1 cellular context compared by ENCODE assay signal in genomic region chr20:46682063-46682821, GRCh38.
A peak's percentile ranks its signal among the peaks of the same experiment; 100 is the strongest.
TF ChIP-seq lines count a peak whose summit lies in the region.

No MANE protein-coding gene starts in this region.

TF ChIP-seq in K562, 482 proteins besides CTCF, POLR2A, EP300 and RAD21:
- TF ChIP-seq MNT (conservative IDR thresholded peaks at IDR 0.05) (peak; percentile 69 to 70), USF2 (CRISPR knock-in tag; IDR thresholded peaks at IDR 0.05) (peak; percentile 42), MXI1 (IDR thresholded peaks at IDR 0.05; ENCODE audit: low read depth, low read length) (0 out of 2 replicates have a peak, but pooled peaks have one; percentile 48), PATZ1 (CRISPR knock-in tag; IDR thresholded peaks at IDR 0.05; ENCODE audit: borderline replicate concordance) (no peak), BCOR (IDR thresholded peaks at IDR 0.05) (peak; percentile 71; the same call in 1 of the 2 replicates), SIN3A (IDR thresholded peaks at IDR 0.05; ENCODE audit: borderline replicate concordance in 2 of 2, control insufficient read depth in 1 of 2, low read depth in 2 of 2, low read length in 2 of 2) (peak in 1 of 2 experiments; percentile 31; a peak in 1 of 4 replicates), SIRT6 (IDR thresholded peaks at IDR 0.05; ENCODE audit: low read depth, low read length) (no peak), USF1 (CRISPR knock-in tag; IDR thresholded peaks at IDR 0.05) (peak; percentile 44; the same call in 1 of the 2 replicates), ADNP (tag; IDR thresholded peaks at IDR 0.05) (peak; percentile 64; the same call in 1 of the 2 replicates), KDM1A (IDR thresholded peaks at IDR 0.05) (peak in 1 of 2 experiments; percentile 46; a peak in 1 of 4 replicates), ZBTB40 (IDR thresholded peaks at IDR 0.05) (peak; percentile 84), ZBTB40 (CRISPR knock-in tag; IDR thresholded peaks at IDR 0.05) (peak; percentile 80), RBM25 (IDR thresholded peaks at IDR 0.05; ENCODE audit: low read depth, low read length, severe bottlenecking) (peak; percentile 64), ZNF232 (CRISPR knock-in tag; IDR thresholded peaks at IDR 0.05) (no peak)
